Comparison of ENCODE assay signal across 14 cellular contexts in the genomic region with DNA sequence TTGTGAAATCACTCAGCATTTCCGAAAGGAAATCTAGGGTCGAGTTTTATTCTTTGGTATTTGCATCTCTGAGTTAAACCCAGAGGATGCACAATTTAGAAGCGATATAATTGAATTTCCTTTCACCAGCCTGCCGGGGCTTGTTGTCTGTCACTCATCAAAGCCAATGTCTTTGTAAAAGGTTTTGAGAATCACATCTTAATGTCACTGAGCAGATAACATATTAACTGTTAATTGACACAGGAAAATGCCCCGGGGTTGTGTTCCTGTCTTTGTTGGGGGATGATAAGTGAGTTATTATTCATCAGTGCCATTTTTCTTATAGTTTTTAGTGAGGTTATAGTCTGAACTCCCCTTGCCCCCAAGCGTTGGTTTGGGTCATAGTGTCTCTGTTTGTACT.
"Had no signal": no experiment of that assay in that cellular context is flagged by ENCODE, and none has a peak within 500 bp of the region (broad histone marks: within the 10 kb centered on the region; RNA-seq: fewer than 3 reads in every experiment).

No MANE protein-coding gene starts in this region.

- H3K4me3 Mint-ChIP-seq: activated B cell treated with CpG ODN at 0.5 μM for 24 hours; activated CD4-positive, alpha-beta T cell treated with anti-CD3 and anti-CD28 coated beads, Interleukin-2, amount 10 ng/mL, durations not matched to agents 7 days and 5 days; activated naive CD4-positive, alpha-beta T cell treated with anti-CD3 and anti-CD28 coated beads for 36 hours; effector memory CD8-positive, alpha-beta T cell; immature natural killer cell; neural progenitor cell had no signal

- DNase-seq: activated B cell treated with CpG ODN at 0.5 μM for 24 hours; activated CD4-positive, alpha-beta T cell treated with anti-CD3 and anti-CD28 coated beads, Interleukin-2, amount 10 ng/mL, durations not matched to agents 7 days and 5 days; activated CD8-positive, alpha-beta memory T cell treated with anti-CD3 and anti-CD28 coated beads for 24 hours; activated naive CD4-positive, alpha-beta T cell treated with anti-CD3 and anti-CD28 coated beads for 36 hours; caudate nucleus; cortex of kidney; effector memory CD8-positive, alpha-beta T cell; erythroblast; immature natural killer cell; pancreas; T-helper 1 cell; tibial artery had no signal

- H3K27me3 ChIP-seq: neural progenitor cell, pancreas, tibial artery, vagina had no signal

- H3K4me1 ChIP-seq: pancreas had no signal

- H3K4me2 ChIP-seq: neural progenitor cell had no signal

- H3K27ac ChIP-seq: neural progenitor cell, pancreas, tibial artery, vagina had no signal

- H3K36me3 Mint-ChIP-seq: immature natural killer cell, neural progenitor cell had no signal

- H3K4me3 ChIP-seq: neural progenitor cell, pancreas, tibial artery, vagina had no signal

- H3K27ac Mint-ChIP-seq: activated B cell treated with CpG ODN at 0.5 μM for 24 hours; activated CD4-positive, alpha-beta T cell treated with anti-CD3 and anti-CD28 coated beads, Interleukin-2, amount 10 ng/mL, durations not matched to agents 7 days and 5 days; activated naive CD4-positive, alpha-beta T cell treated with anti-CD3 and anti-CD28 coated beads for 36 hours; effector memory CD8-positive, alpha-beta T cell; neural progenitor cell had no signal

- H3K36me3 ChIP-seq: neural progenitor cell, pancreas, tibial artery, vagina had no signal

- H2AFZ ChIP-seq: neural progenitor cell had no signal

- H3K9me3 Mint-ChIP-seq: effector memory CD8-positive, alpha-beta T cell had no signal

- ATAC-seq: effector memory CD8-positive, alpha-beta T cell; pancreas had no signal

- H3K9ac ChIP-seq: neural progenitor cell had no signal

- H3K9me3 ChIP-seq: pancreas, tibial artery, vagina had no signal

- H3K27me3 Mint-ChIP-seq: activated CD4-positive, alpha-beta T cell treated with anti-CD3 and anti-CD28 coated beads, Interleukin-2, amount 10 ng/mL, durations not matched to agents 7 days and 5 days; effector memory CD8-positive, alpha-beta T cell had no signal
